In the genomic region with DNA sequence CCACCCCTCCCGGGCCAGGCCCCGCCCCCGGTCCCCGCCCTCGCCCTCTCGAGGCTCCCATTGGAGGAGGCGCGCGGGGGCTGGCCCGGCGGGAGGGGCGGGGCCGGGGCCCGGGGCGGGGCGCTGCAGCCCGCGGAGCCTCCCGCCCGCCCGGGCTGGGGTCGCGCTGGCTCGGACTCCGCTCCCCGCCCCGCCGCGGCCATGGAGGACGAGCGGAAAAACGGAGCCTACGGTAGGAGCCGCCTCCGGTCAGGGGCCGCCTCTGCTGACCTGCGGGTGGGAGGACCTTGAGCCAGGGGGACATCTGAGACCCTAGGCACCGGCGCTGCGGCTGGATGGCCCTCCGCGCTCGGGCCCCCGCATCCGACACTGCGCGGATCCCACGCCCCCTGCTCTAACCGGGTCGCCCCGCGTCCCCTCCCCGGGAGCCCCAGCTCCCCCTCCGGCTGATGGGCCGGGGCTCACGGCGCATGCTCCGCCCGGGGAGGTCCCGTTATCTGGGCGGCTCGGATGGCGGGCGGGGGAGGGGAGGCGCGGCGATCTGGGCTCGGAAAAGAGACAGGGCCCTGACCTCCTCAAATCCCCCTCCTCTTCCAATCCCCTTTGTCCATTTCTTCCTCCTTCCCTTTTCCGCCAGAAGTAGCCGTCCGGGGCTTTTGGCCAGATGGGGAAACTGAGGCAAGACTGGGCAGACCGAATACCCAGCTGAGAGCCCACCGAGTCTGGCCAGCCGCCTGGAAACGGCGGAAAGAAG, we compare ENCODE assay signal across 8 cellular contexts. TPM values are rescaled to one million over a fixed set of nuclear protein-coding genes. Genes with fewer than 3 reads are reported as not detected.
A peak's percentile ranks its signal among the peaks of the same experiment; 100 is the strongest.
DNase-seq lines count a peak whose midpoint lies in the region; ATAC-seq lines count a peak whose summit lies in the region.

No MANE protein-coding gene starts in this region.

- no peaks in the 10 kb centered on the region for H3K9me3 ChIP-seq in effector memory CD4-positive, alpha-beta T cell (ENCODE audit: control insufficient read depth, low read length)
- no peaks in the 10 kb centered on the region for H3K9me3 ChIP-seq in mesenchymal stem cell (ENCODE audit: control insufficient read depth, low read length)

- peak overlapping the region in 1 of 2 experiments; percentile 99 for H3K23ac ChIP-seq in mesenchymal stem cell (ENCODE audit: low read length in 2 of 2)

- H3K79me1 ChIP-seq in mesenchymal stem cell (replicated peaks; ENCODE audit: low read length, poor library complexity, severe bottlenecking), result peaks cover 24% of the 10 kb centered on the region

- DNase-seq in SIG-M5 treated with dmso at 0.1 percent for 504 hours (lab: John Stamatoyannopoulos, UW; ENCODE audit: unreplicated experiment) (peak; percentile 65), SIG-M5 (lab: John Stamatoyannopoulos, UW) (no peak), NCI-H82 (lab: John Stamatoyannopoulos, UW) (peak; percentile 80), mesenchymal stem cell (peak; percentile 77)
- peak; percentile 74 to 79 for DNase-seq in activated CD8-positive, alpha-beta memory T cell treated with anti-CD3 and anti-CD28 coated beads for 4 hours (ENCODE audit: low read depth in 2 of 2)
- peak; percentile 75 to 82 (median 81) for DNase-seq in effector memory CD4-positive, alpha-beta T cell
- DNase-seq in stimulated activated CD8-positive, alpha-beta memory T cell treated with anti-CD3 and anti-CD28 coated beads, Interleukin-12 subunit alpha, Interleukin-12 subunit beta, amount 100 ng/mL, for 24 hours (ENCODE audit: extremely low read depth), result peak; percentile 69

- H2BK5ac ChIP-seq in mesenchymal stem cell (ENCODE audit: low read depth, low read length, poor library complexity, severe bottlenecking), result no peak overlapping the region

- peak overlapping the region; percentile 85 to 95 for H3K4ac ChIP-seq in mesenchymal stem cell (ENCODE audit: low read depth in 1 of 2, low read length in 2 of 2)

- peak overlapping the region; percentile 74 for H4K8ac ChIP-seq in mesenchymal stem cell (ENCODE audit: low read length)

- H2BK12ac ChIP-seq in mesenchymal stem cell (ENCODE audit: low read length in 2 of 2), result peak overlapping the region in 1 of 2 experiments; percentile 45

- H3K4me1 ChIP-seq in effector memory CD4-positive, alpha-beta T cell (ENCODE audit: control insufficient read depth, insufficient read depth, low read length, poor library complexity, severe bottlenecking), result peaks cover 16% of the 10 kb centered on the region
- peaks cover 14% of the 10 kb centered on the region for H3K4me1 ChIP-seq in mesenchymal stem cell (ENCODE audit: control insufficient read depth, insufficient read depth, low read depth, low read length)

- H3K18ac ChIP-seq in mesenchymal stem cell (ENCODE audit: low read depth in 1 of 2, low read length in 2 of 2), result peak overlapping the region; percentile 98 to 100

- peak overlapping the region; percentile 99 for H3K27ac ChIP-seq in effector memory CD4-positive, alpha-beta T cell (ENCODE audit: insufficient read depth, low read length, poor library complexity, severe bottlenecking)
- H3K27ac ChIP-seq in mesenchymal stem cell (ENCODE audit: low read length, poor library complexity, severe bottlenecking), result peak overlapping the region; percentile 51

- H3K14ac ChIP-seq in mesenchymal stem cell (ENCODE audit: low read length in 2 of 2), result peak overlapping the region; percentile 43 to 92

- H3K4me3 ChIP-seq in effector memory CD4-positive, alpha-beta T cell (ENCODE audit: insufficient read depth, low read depth, low read length, poor library complexity, severe bottlenecking), result peak overlapping the region; percentile 82
- H3K4me3 ChIP-seq in mesenchymal stem cell (ENCODE audit: insufficient read depth in 1 of 2, low read depth in 1 of 2, low read length in 2 of 2), result peak overlapping the region; percentile 92 to 100

- peak overlapping the region; percentile 74 for H2AFZ ChIP-seq in mesenchymal stem cell (ENCODE audit: low read depth, low read length)

- peak; percentile 45 for ATAC-seq in HG03135 (IDR thresholded peaks at IDR 0.05; ENCODE audit: unreplicated experiment)

- H4K91ac ChIP-seq in mesenchymal stem cell (ENCODE audit: low read length), result peak overlapping the region; percentile 96

- H3K27me3 ChIP-seq in effector memory CD4-positive, alpha-beta T cell (replicated peaks; ENCODE audit: control insufficient read depth, insufficient read depth, low read length, poor library complexity, severe bottlenecking), result no peaks in the 10 kb centered on the region
- H3K27me3 ChIP-seq in mesenchymal stem cell (ENCODE audit: control insufficient read depth in 1 of 2, insufficient read depth in 1 of 2, low read length in 2 of 2), result peaks cover 7 to 11% of the 10 kb centered on the region in 2 experiments

- WGBS in mesenchymal stem cell, result under 1% methylated on average over 57 of the region's 76 CpGs

- peak overlapping the region; percentile 80 for H2BK15ac ChIP-seq in mesenchymal stem cell (ENCODE audit: low read depth, poor library complexity, severe bottlenecking)

- H3K36me3 ChIP-seq in effector memory CD4-positive, alpha-beta T cell (ENCODE audit: control insufficient read depth, insufficient read depth, low read length), result no peaks in the 10 kb centered on the region
- H3K36me3 ChIP-seq in mesenchymal stem cell (ENCODE audit: control insufficient read depth in 1 of 2, insufficient read depth in 2 of 2, low read depth in 1 of 2, low read length in 2 of 2), result no peaks in the 10 kb centered on the region

- peak overlapping the region; percentile 88 for H2BK120ac ChIP-seq in mesenchymal stem cell (ENCODE audit: low read depth, low read length)

- no peak overlapping the region for H2AK5ac ChIP-seq in mesenchymal stem cell (ENCODE audit: low read length, severe bottlenecking)

- peak overlapping the region; percentile 80 for H3K4me2 ChIP-seq in mesenchymal stem cell (ENCODE audit: low read length, poor library complexity, severe bottlenecking)

- H3K9ac ChIP-seq in mesenchymal stem cell (ENCODE audit: low read length), result peak overlapping the region; percentile 95

RNA-seq across cellular contexts. Expression of a gene that starts 15.4 kb away (rescaled TPM):
- polyA plus RNA-seq in mesenchymal stem cell (2013, experiment 1 of 2), result 1.3 TPM
- 2.3 TPM for polyA plus RNA-seq in mesenchymal stem cell (2013, experiment 2 of 2)

RNA-seq across cellular contexts. Expression of a gene that starts 22.8 kb away (rescaled TPM):
- 140 TPM for polyA plus RNA-seq in mesenchymal stem cell (2013, experiment 1 of 2)
- polyA plus RNA-seq in mesenchymal stem cell (2013, experiment 2 of 2), result 144 TPM

RNA-seq across cellular contexts. Expression of a gene that starts 33.7 kb away (rescaled TPM):
- 6.9 TPM for polyA plus RNA-seq in mesenchymal stem cell (2013, experiment 1 of 2)
- polyA plus RNA-seq in mesenchymal stem cell (2013, experiment 2 of 2), result 6.6 TPM

RNA-seq across cellular contexts. Expression of a gene that starts 36.7 kb away (rescaled TPM):
- 12.8 TPM for polyA plus RNA-seq in mesenchymal stem cell (2013, experiment 1 of 2)
- polyA plus RNA-seq in mesenchymal stem cell (2013, experiment 2 of 2), result 12.4 TPM

RNA-seq across cellular contexts. Expression of a gene that starts 51.6 kb away (rescaled TPM):
- 127 TPM for polyA plus RNA-seq in mesenchymal stem cell (2013, experiment 1 of 2)
- polyA plus RNA-seq in mesenchymal stem cell (2013, experiment 2 of 2), result 122 TPM
